In the genomic region with DNA sequence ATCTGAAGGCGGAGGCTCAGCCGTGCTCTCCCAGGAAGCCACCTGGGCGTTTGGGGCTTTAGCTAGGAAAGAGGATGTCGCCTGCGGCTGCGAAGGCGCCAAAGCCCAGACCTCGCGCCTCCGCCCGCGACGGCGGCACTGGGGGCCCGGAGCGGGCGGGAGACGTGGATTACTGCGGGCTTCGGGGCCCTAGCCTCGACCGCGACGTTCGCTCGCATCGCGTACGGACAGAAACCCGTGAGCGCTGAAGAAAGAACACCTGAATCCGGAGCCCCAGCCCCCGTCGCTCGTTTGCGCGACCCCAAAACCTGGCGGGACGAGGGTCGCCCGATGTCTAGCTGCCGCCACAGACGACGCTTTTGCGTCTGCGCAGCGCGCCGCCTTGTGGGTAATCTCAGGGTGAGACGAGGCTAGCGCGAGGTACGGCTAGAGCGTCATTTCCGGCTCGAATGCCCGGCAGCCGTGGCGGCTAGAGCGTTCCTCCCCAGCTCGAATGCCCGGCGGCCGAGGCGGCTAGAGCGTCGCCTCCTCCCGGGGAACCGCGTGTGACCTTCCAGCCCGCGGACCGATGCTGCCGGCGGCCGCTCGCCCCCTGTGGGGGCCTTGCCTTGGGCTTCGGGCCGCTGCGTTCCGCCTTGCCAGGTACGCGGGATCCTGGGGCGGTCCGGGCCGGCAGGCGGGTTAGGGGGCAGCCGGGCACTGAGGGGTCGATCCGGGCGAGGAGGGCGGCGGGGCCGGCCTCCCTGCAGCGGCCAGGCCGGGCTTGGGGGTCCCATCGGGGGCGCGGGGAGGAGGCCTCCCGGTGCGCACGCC, we compare ENCODE assay signal across 2 cellular contexts.
TF ChIP-seq lines count a peak whose summit lies in the region.

A gene (plus strand): TSS at position 434 of the 813 bp plus-strand sequence. CDS start 135 bp downstream, at position 569.

TF ChIP-seq in HEK293, 187 proteins besides CTCF, POLR2A, EP300 and RAD21 (continued from another document and continues in another):
- TF ChIP-seq ZNF394 (tag by site-specific recombination; IDR thresholded peaks at IDR 0.05; ENCODE audit: borderline replicate concordance), result no peak; the same call in 1 of the 2 replicates
- TF ChIP-seq ZSCAN16 (tag by site-specific recombination; IDR thresholded peaks at IDR 0.05), result no peak
- no peak for TF ChIP-seq ZNF174 (tag by site-specific recombination; IDR thresholded peaks at IDR 0.05)
- TF ChIP-seq KLF7 (tag by site-specific recombination; IDR thresholded peaks at IDR 0.05; ENCODE audit: borderline replicate concordance), result no peak
- TF ChIP-seq, protein P1, sequence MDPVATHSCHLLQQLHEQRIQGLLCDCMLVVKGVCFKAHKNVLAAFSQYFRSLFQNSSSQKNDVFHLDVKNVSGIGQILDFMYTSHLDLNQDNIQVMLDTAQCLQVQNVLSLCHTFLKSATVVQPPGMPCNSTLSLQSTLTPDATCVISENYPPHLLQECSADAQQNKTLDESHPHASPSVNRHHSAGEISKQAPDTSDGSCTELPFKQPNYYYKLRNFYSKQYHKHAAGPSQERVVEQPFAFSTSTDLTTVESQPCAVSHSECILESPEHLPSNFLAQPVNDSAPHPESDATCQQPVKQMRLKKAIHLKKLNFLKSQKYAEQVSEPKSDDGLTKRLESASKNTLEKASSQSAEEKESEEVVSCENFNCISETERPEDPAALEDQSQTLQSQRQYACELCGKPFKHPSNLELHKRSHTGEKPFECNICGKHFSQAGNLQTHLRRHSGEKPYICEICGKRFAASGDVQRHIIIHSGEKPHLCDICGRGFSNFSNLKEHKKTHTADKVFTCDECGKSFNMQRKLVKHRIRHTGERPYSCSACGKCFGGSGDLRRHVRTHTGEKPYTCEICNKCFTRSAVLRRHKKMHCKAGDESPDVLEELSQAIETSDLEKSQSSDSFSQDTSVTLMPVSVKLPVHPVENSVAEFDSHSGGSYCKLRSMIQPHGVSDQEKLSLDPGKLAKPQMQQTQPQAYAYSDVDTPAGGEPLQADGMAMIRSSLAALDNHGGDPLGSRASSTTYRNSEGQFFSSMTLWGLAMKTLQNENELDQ (tag by site-specific recombination; IDR thresholded peaks at IDR 0.05; ENCODE audit: low read depth), result no peak
- TF ChIP-seq ZNF658 (tag by site-specific recombination; IDR thresholded peaks at IDR 0.05), result no peak
- TF ChIP-seq IKZF3 (tag by site-specific recombination; IDR thresholded peaks at IDR 0.05), result no peak
- TF ChIP-seq SETDB1 (IDR thresholded peaks at IDR 0.05; ENCODE audit: insufficient read length, low read length), result no peak
- no peak for TF ChIP-seq ZNF776 (tag by site-specific recombination; IDR thresholded peaks at IDR 0.05; ENCODE audit: borderline replicate concordance)
- TF ChIP-seq ZSCAN23 (tag by site-specific recombination; IDR thresholded peaks at IDR 0.05), result no peak
- no peak for TF ChIP-seq ZNF510 (tag by site-specific recombination; IDR thresholded peaks at IDR 0.05; ENCODE audit: insufficient replicate concordance)
- TF ChIP-seq TRIM28 (IDR thresholded peaks at IDR 0.05; ENCODE audit: borderline replicate concordance, low read length), result no peak
- TF ChIP-seq ZNF768 (tag by site-specific recombination; IDR thresholded peaks at IDR 0.05), result no peak
- no peak for TF ChIP-seq BCL11A (tag by site-specific recombination; IDR thresholded peaks at IDR 0.05; ENCODE audit: low read depth)
- TF ChIP-seq ZNF214 (tag by site-specific recombination; IDR thresholded peaks at IDR 0.05; ENCODE audit: borderline replicate concordance), result no peak
- TF ChIP-seq, protein P2, sequence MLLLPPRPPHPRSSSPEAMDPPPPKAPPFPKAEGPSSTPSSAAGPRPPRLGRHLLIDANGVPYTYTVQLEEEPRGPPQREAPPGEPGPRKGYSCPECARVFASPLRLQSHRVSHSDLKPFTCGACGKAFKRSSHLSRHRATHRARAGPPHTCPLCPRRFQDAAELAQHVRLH (tag by site-specific recombination; IDR thresholded peaks at IDR 0.05), result 0 out of 2 replicates have a peak, but pooled peaks have one; percentile 38
- TF ChIP-seq ZNF146 (tag by site-specific recombination; IDR thresholded peaks at IDR 0.05), result no peak
- TF ChIP-seq KLF16 (tag by site-specific recombination; IDR thresholded peaks at IDR 0.05), result peak; percentile 79
- TF ChIP-seq, protein P3, sequence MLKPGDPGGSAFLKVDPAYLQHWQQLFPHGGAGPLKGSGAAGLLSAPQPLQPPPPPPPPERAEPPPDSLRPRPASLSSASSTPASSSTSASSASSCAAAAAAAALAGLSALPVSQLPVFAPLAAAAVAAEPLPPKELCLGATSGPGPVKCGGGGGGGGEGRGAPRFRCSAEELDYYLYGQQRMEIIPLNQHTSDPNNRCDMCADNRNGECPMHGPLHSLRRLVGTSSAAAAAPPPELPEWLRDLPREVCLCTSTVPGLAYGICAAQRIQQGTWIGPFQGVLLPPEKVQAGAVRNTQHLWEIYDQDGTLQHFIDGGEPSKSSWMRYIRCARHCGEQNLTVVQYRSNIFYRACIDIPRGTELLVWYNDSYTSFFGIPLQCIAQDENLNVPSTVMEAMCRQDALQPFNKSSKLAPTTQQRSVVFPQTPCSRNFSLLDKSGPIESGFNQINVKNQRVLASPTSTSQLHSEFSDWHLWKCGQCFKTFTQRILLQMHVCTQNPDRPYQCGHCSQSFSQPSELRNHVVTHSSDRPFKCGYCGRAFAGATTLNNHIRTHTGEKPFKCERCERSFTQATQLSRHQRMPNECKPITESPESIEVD (tag by site-specific recombination; IDR thresholded peaks at IDR 0.05), result no peak
- TF ChIP-seq ZNF791 (tag by site-specific recombination; IDR thresholded peaks at IDR 0.05), result no peak
- no peak for TF ChIP-seq HOXD13 (CRISPR knock-in tag; IDR thresholded peaks at IDR 0.05; ENCODE audit: borderline replicate concordance)
- TF ChIP-seq ZNF175 (tag by site-specific recombination; IDR thresholded peaks at IDR 0.05), result no peak

TF ChIP-seq in SK-N-SH, 30 proteins besides CTCF, POLR2A, EP300 and RAD21 (continued from another document):
- TF ChIP-seq, protein P4, sequence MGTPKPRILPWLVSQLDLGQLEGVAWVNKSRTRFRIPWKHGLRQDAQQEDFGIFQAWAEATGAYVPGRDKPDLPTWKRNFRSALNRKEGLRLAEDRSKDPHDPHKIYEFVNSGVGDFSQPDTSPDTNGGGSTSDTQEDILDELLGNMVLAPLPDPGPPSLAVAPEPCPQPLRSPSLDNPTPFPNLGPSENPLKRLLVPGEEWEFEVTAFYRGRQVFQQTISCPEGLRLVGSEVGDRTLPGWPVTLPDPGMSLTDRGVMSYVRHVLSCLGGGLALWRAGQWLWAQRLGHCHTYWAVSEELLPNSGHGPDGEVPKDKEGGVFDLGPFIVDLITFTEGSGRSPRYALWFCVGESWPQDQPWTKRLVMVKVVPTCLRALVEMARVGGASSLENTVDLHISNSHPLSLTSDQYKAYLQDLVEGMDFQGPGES (IDR thresholded peaks at IDR 0.05; ENCODE audit: low read depth, low read length), result no peak
- TF ChIP-seq TEAD4 (IDR thresholded peaks at IDR 0.05; ENCODE audit: borderline replicate concordance, insufficient read depth) (no peak), CHD2 (IDR thresholded peaks at IDR 0.05; ENCODE audit: low read length, partially characterized antibody) (peak; percentile 99), NFIC (IDR thresholded peaks at IDR 0.05; ENCODE audit: borderline replicate concordance) (no peak), MXI1 (IDR thresholded peaks at IDR 0.05; ENCODE audit: low read depth, low read length) (peak; percentile 94), RXRA (IDR thresholded peaks at IDR 0.05; ENCODE audit: borderline replicate concordance, low read depth) (no peak; the same call in 1 of the 2 replicates), RCOR1 (IDR thresholded peaks at IDR 0.05; ENCODE audit: low read length) (peak; percentile 49), MEF2A (IDR thresholded peaks at IDR 0.05; ENCODE audit: borderline replicate concordance, low read depth) (no peak), RFX5 (IDR thresholded peaks at IDR 0.05; ENCODE audit: low read length) (0 out of 2 replicates have a peak, but pooled peaks have one; percentile 28), FOSL2 (IDR thresholded peaks at IDR 0.05; ENCODE audit: borderline replicate concordance, low read depth) (no peak), FOXM1 (IDR thresholded peaks at IDR 0.05; ENCODE audit: low read depth) (no peak), ELF1 (IDR thresholded peaks at IDR 0.05) (peak; percentile 75), NRF1 (IDR thresholded peaks at IDR 0.05; ENCODE audit: low read depth, low read length) (peak; percentile 90), GABPA (IDR thresholded peaks at IDR 0.05; ENCODE audit: low read depth) (peak; percentile 90)
- TF ChIP-seq, protein P5, sequence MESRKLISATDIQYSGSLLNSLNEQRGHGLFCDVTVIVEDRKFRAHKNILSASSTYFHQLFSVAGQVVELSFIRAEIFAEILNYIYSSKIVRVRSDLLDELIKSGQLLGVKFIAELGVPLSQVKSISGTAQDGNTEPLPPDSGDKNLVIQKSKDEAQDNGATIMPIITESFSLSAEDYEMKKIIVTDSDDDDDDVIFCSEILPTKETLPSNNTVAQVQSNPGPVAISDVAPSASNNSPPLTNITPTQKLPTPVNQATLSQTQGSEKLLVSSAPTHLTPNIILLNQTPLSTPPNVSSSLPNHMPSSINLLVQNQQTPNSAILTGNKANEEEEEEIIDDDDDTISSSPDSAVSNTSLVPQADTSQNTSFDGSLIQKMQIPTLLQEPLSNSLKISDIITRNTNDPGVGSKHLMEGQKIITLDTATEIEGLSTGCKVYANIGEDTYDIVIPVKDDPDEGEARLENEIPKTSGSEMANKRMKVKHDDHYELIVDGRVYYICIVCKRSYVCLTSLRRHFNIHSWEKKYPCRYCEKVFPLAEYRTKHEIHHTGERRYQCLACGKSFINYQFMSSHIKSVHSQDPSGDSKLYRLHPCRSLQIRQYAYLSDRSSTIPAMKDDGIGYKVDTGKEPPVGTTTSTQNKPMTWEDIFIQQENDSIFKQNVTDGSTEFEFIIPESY (IDR thresholded peaks at IDR 0.05; ENCODE audit: borderline replicate concordance, low read depth), result peak; percentile 99
- TF ChIP-seq, protein P6, sequence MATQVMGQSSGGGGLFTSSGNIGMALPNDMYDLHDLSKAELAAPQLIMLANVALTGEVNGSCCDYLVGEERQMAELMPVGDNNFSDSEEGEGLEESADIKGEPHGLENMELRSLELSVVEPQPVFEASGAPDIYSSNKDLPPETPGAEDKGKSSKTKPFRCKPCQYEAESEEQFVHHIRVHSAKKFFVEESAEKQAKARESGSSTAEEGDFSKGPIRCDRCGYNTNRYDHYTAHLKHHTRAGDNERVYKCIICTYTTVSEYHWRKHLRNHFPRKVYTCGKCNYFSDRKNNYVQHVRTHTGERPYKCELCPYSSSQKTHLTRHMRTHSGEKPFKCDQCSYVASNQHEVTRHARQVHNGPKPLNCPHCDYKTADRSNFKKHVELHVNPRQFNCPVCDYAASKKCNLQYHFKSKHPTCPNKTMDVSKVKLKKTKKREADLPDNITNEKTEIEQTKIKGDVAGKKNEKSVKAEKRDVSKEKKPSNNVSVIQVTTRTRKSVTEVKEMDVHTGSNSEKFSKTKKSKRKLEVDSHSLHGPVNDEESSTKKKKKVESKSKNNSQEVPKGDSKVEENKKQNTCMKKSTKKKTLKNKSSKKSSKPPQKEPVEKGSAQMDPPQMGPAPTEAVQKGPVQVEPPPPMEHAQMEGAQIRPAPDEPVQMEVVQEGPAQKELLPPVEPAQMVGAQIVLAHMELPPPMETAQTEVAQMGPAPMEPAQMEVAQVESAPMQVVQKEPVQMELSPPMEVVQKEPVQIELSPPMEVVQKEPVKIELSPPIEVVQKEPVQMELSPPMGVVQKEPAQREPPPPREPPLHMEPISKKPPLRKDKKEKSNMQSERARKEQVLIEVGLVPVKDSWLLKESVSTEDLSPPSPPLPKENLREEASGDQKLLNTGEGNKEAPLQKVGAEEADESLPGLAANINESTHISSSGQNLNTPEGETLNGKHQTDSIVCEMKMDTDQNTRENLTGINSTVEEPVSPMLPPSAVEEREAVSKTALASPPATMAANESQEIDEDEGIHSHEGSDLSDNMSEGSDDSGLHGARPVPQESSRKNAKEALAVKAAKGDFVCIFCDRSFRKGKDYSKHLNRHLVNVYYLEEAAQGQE (IDR thresholded peaks at IDR 0.05; ENCODE audit: low read depth, low read length), result peak; percentile 52; the same call in 1 of the 2 replicates
- TF ChIP-seq, protein P7, sequence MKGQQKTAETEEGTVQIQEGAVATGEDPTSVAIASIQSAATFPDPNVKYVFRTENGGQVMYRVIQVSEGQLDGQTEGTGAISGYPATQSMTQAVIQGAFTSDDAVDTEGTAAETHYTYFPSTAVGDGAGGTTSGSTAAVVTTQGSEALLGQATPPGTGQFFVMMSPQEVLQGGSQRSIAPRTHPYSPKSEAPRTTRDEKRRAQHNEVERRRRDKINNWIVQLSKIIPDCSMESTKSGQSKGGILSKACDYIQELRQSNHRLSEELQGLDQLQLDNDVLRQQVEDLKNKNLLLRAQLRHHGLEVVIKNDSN (IDR thresholded peaks at IDR 0.05; ENCODE audit: borderline replicate concordance, low read depth), result peak; percentile 49; the same call in 1 of the 2 replicates
- TF ChIP-seq, protein P8, sequence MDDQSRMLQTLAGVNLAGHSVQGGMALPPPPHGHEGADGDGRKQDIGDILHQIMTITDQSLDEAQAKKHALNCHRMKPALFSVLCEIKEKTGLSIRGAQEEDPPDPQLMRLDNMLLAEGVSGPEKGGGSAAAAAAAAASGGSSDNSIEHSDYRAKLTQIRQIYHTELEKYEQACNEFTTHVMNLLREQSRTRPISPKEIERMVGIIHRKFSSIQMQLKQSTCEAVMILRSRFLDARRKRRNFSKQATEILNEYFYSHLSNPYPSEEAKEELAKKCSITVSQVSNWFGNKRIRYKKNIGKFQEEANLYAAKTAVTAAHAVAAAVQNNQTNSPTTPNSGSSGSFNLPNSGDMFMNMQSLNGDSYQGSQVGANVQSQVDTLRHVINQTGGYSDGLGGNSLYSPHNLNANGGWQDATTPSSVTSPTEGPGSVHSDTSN (IDR thresholded peaks at IDR 0.05), result peak; percentile 28; the same call in 1 of the 2 replicates
- TF ChIP-seq, protein P9, sequence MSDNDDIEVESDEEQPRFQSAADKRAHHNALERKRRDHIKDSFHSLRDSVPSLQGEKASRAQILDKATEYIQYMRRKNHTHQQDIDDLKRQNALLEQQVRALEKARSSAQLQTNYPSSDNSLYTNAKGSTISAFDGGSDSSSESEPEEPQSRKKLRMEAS (IDR thresholded peaks at IDR 0.05; ENCODE audit: low read depth), result peak; percentile 99
TF ChIP-seq in SK-N-SH: peak in this region for 16.
